2 cellular contexts compared by ENCODE assay signal in genomic region chr9:77594963-77595362, GRCh38.
TF ChIP-seq lines count a peak whose summit lies in the region.

No MANE protein-coding gene starts in this region.

TF ChIP-seq in A549, 52 proteins besides CTCF, POLR2A, EP300 and RAD21:
- TF ChIP-seq ZSCAN20 (CRISPR knock-in tag; IDR thresholded peaks at IDR 0.05) (no peak), ESRRA (IDR thresholded peaks at IDR 0.05; ENCODE audit: borderline replicate concordance, low read length) (no peak), CEBPB (IDR thresholded peaks at IDR 0.05) (peak in 1 of 2 experiments; percentile 52; a peak in 1 of 4 replicates)

TF ChIP-seq in H1, 55 proteins besides CTCF, POLR2A, EP300 and RAD21:
- TF ChIP-seq POU5F1 (IDR thresholded peaks at IDR 0.05; ENCODE audit: low read depth, low read length) (no peak), CTBP2 (IDR thresholded peaks at IDR 0.05; ENCODE audit: borderline replicate concordance, insufficient read depth, insufficient read length, low read length) (no peak), MAX (IDR thresholded peaks at IDR 0.05) (no peak), POLR2AphosphoS5 (IDR thresholded peaks at IDR 0.05; ENCODE audit: low read depth, low read length) (no peak)
